1 cellular context compared by ENCODE assay signal in genomic region chr18:10249270-10249669, GRCh38.
TF ChIP-seq lines count a peak whose summit lies in the region.

No MANE protein-coding gene starts in this region.

TF ChIP-seq in K562, 482 proteins besides CTCF, POLR2A, EP300 and RAD21 (continued from another document):
- TF ChIP-seq SMC3 (conservative IDR thresholded peaks at IDR 0.05; ENCODE audit: insufficient read depth, low read depth, low read length), result 0 out of 2 replicates have a peak, but pooled peaks have one; percentile 13
